ENCODE assay signal across 3 cellular contexts in the genomic region with DNA sequence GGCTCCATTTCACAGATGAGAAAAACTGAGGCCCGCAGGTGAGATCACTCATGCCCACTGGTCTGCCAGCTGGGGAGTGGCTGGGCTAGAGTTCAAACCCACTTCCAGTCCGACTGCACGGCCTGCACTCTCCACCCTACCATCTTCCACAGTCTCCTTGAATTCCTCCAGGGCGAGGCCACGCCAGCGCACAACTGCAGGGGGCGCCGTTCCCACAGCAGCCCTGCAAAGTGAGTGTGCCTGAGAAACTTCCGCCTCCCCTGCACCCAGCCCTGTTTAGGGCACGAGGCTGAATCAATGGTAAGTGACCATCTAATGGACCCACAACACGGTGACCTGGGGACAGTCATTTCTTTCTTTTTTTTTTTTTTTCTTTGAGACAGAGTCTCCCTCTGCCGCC.
TF ChIP-seq lines count a peak whose summit lies in the region.

No MANE protein-coding gene starts in this region.

TF ChIP-seq in SK-N-SH, 30 proteins besides CTCF, POLR2A, EP300 and RAD21:
- TF ChIP-seq RFX5 (IDR thresholded peaks at IDR 0.05; ENCODE audit: low read length) (no peak), TAF1 (IDR thresholded peaks at IDR 0.05; ENCODE audit: borderline replicate concordance, low read depth, low read length) (no peak), TCF12 (IDR thresholded peaks at IDR 0.05) (no peak), USF1 (IDR thresholded peaks at IDR 0.05; ENCODE audit: borderline replicate concordance, low read depth) (no peak), YY1 (IDR thresholded peaks at IDR 0.05; ENCODE audit: low read depth) (no peak), ELF1 (IDR thresholded peaks at IDR 0.05) (no peak), CHD2 (IDR thresholded peaks at IDR 0.05; ENCODE audit: low read length, partially characterized antibody) (no peak), NRF1 (IDR thresholded peaks at IDR 0.05; ENCODE audit: low read depth, low read length) (no peak), TEAD4 (IDR thresholded peaks at IDR 0.05; ENCODE audit: borderline replicate concordance, insufficient read depth) (no peak), FOSL2 (IDR thresholded peaks at IDR 0.05; ENCODE audit: borderline replicate concordance, low read depth) (no peak), MEF2A (IDR thresholded peaks at IDR 0.05; ENCODE audit: borderline replicate concordance, low read depth) (no peak), SIN3A (IDR thresholded peaks at IDR 0.05; ENCODE audit: borderline replicate concordance, low read depth, low read length) (no peak), MAX (IDR thresholded peaks at IDR 0.05; ENCODE audit: low read depth) (no peak), JUND (IDR thresholded peaks at IDR 0.05) (no peak), RXRA (IDR thresholded peaks at IDR 0.05; ENCODE audit: borderline replicate concordance, low read depth) (no peak), SMC3 (IDR thresholded peaks at IDR 0.05; ENCODE audit: low read depth, low read length) (no peak), RCOR1 (IDR thresholded peaks at IDR 0.05; ENCODE audit: low read length) (no peak)
- TF ChIP-seq, protein P1, sequence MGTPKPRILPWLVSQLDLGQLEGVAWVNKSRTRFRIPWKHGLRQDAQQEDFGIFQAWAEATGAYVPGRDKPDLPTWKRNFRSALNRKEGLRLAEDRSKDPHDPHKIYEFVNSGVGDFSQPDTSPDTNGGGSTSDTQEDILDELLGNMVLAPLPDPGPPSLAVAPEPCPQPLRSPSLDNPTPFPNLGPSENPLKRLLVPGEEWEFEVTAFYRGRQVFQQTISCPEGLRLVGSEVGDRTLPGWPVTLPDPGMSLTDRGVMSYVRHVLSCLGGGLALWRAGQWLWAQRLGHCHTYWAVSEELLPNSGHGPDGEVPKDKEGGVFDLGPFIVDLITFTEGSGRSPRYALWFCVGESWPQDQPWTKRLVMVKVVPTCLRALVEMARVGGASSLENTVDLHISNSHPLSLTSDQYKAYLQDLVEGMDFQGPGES (IDR thresholded peaks at IDR 0.05; ENCODE audit: low read depth, low read length), result no peak

TF ChIP-seq in SK-N-SH treated with all-trans-retinoic acid at 6 μM for 48 hours, 23 proteins besides CTCF, POLR2A, EP300 and RAD21:
- TF ChIP-seq SNAI2 (CRISPR knock-in tag; IDR thresholded peaks at IDR 0.05) (no peak), PATZ1 (CRISPR knock-in tag; IDR thresholded peaks at IDR 0.05; ENCODE audit: borderline replicate concordance) (no peak), RARB (CRISPR knock-in tag; IDR thresholded peaks at IDR 0.05) (no peak), ARNTL (CRISPR knock-in tag; IDR thresholded peaks at IDR 0.05; ENCODE audit: borderline replicate concordance, low read depth) (no peak), ZC3H10 (CRISPR knock-in tag; IDR thresholded peaks at IDR 0.05) (no peak), ZNF70 (CRISPR knock-in tag; IDR thresholded peaks at IDR 0.05) (no peak), POU6F1 (CRISPR knock-in tag; IDR thresholded peaks at IDR 0.05; ENCODE audit: borderline replicate concordance, low read depth) (no peak), ZFP3 (CRISPR knock-in tag; IDR thresholded peaks at IDR 0.05) (no peak), OSR1 (CRISPR knock-in tag; IDR thresholded peaks at IDR 0.05) (no peak), CSRNP3 (CRISPR knock-in tag; IDR thresholded peaks at IDR 0.05) (no peak), ZNF8 (CRISPR knock-in tag; IDR thresholded peaks at IDR 0.05) (no peak), ZFP30 (CRISPR knock-in tag; IDR thresholded peaks at IDR 0.05) (no peak), BACH2 (CRISPR knock-in tag; IDR thresholded peaks at IDR 0.05; ENCODE audit: borderline replicate concordance) (no peak), GLIS3 (CRISPR knock-in tag; IDR thresholded peaks at IDR 0.05) (no peak), CSDC2 (CRISPR knock-in tag; IDR thresholded peaks at IDR 0.05) (no peak), TSHZ2 (CRISPR knock-in tag; IDR thresholded peaks at IDR 0.05) (no peak)

TF ChIP-seq in GM12878, 131 proteins besides CTCF, POLR2A, EP300 and RAD21:
- TF ChIP-seq CHD2 (IDR thresholded peaks at IDR 0.05; ENCODE audit: borderline replicate concordance, low read depth, low read length) (no peak), IRF4 (IDR thresholded peaks at IDR 0.05; ENCODE audit: low read depth, low read length) (no peak), ZBTB33 (IDR thresholded peaks at IDR 0.05) (no peak), YY1 (IDR thresholded peaks at IDR 0.05; ENCODE audit: low read depth, low read length) (no peak), NFIC (IDR thresholded peaks at IDR 0.05; ENCODE audit: low read depth, low read length) (no peak), WRNIP1 (IDR thresholded peaks at IDR 0.05; ENCODE audit: borderline replicate concordance, low read depth, low read length) (no peak), SRF (IDR thresholded peaks at IDR 0.05; ENCODE audit: low read depth in 2 of 2, low read length in 2 of 2) (no peak), SUZ12 (IDR thresholded peaks at IDR 0.05; ENCODE audit: unreplicated experiment) (no peak), BCLAF1 (IDR thresholded peaks at IDR 0.05) (no peak), PAX8 (IDR thresholded peaks at IDR 0.05) (no peak), ZBTB4 (CRISPR knock-in tag; IDR thresholded peaks at IDR 0.05) (no peak), GATAD2B (conservative IDR thresholded peaks at IDR 0.05; ENCODE audit: low read depth) (no peak), RCOR1 (conservative IDR thresholded peaks at IDR 0.05; ENCODE audit: low read depth, low read length) (no peak)
- TF ChIP-seq, protein P2, sequence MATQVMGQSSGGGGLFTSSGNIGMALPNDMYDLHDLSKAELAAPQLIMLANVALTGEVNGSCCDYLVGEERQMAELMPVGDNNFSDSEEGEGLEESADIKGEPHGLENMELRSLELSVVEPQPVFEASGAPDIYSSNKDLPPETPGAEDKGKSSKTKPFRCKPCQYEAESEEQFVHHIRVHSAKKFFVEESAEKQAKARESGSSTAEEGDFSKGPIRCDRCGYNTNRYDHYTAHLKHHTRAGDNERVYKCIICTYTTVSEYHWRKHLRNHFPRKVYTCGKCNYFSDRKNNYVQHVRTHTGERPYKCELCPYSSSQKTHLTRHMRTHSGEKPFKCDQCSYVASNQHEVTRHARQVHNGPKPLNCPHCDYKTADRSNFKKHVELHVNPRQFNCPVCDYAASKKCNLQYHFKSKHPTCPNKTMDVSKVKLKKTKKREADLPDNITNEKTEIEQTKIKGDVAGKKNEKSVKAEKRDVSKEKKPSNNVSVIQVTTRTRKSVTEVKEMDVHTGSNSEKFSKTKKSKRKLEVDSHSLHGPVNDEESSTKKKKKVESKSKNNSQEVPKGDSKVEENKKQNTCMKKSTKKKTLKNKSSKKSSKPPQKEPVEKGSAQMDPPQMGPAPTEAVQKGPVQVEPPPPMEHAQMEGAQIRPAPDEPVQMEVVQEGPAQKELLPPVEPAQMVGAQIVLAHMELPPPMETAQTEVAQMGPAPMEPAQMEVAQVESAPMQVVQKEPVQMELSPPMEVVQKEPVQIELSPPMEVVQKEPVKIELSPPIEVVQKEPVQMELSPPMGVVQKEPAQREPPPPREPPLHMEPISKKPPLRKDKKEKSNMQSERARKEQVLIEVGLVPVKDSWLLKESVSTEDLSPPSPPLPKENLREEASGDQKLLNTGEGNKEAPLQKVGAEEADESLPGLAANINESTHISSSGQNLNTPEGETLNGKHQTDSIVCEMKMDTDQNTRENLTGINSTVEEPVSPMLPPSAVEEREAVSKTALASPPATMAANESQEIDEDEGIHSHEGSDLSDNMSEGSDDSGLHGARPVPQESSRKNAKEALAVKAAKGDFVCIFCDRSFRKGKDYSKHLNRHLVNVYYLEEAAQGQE (IDR thresholded peaks at IDR 0.05; ENCODE audit: low read depth, low read length), result no peak
- TF ChIP-seq, protein P3, sequence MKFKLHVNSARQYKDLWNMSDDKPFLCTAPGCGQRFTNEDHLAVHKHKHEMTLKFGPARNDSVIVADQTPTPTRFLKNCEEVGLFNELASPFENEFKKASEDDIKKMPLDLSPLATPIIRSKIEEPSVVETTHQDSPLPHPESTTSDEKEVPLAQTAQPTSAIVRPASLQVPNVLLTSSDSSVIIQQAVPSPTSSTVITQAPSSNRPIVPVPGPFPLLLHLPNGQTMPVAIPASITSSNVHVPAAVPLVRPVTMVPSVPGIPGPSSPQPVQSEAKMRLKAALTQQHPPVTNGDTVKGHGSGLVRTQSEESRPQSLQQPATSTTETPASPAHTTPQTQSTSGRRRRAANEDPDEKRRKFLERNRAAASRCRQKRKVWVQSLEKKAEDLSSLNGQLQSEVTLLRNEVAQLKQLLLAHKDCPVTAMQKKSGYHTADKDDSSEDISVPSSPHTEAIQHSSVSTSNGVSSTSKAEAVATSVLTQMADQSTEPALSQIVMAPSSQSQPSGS (IDR thresholded peaks at IDR 0.05; ENCODE audit: low read length), result no peak
- TF ChIP-seq, protein P1 (IDR thresholded peaks at IDR 0.05), result no peak
TF ChIP-seq in GM12878: peak in this region for 0.
